Comparison of ENCODE assay signal across 13 cellular contexts in genomic region chr17:62725791-62726249, GRCh38.
DNase-seq lines count a peak whose midpoint lies in the region; ATAC-seq, FAIRE-seq and TF ChIP-seq lines count a peak whose summit lies in the region.
"Had no signal": no experiment of that assay in that cellular context is flagged by ENCODE, and none has a peak within 500 bp of the region (broad histone marks: within the 10 kb centered on the region; RNA-seq: fewer than 3 reads in every experiment).

No MANE protein-coding gene starts in this region.

- H3K4ac ChIP-seq in neuronal stem cell (ENCODE audit: low read length): no peak overlapping the region

- TF ChIP-seq CTCF in bronchial epithelial cell (IDR thresholded peaks at IDR 0.05; ENCODE audit: insufficient read depth, low read length, severe bottlenecking) (no peak), heart left ventricle (IDR thresholded peaks at IDR 0.05) (no peak)

- no peak overlapping the region for H3K14ac ChIP-seq in neuronal stem cell (ENCODE audit: low read length)

- no peak overlapping the region for H3K18ac ChIP-seq in neuronal stem cell (ENCODE audit: low read length)

- no peak for TF ChIP-seq POLR2A in heart left ventricle (IDR thresholded peaks at IDR 0.05)

- peak overlapping the region; percentile 20 for H2BK15ac ChIP-seq in neuronal stem cell (ENCODE audit: low read length)

- H3K23ac ChIP-seq in neuronal stem cell (ENCODE audit: low read depth, low read length, poor library complexity): no peak overlapping the region

- FAIRE-seq in bronchial epithelial cell (lab: Jason Lieb, UNC): peak; percentile 32

- no peaks in the 10 kb centered on the region for H3K79me1 ChIP-seq in neuronal stem cell (ENCODE audit: low read depth, low read length)

- intact Hi-C loops in heart left ventricle (cut with DNase I): loop anchor here in 2 of 10 donors (1.0 to 5.0 kb wide), 2 partner anchors 21 to 54 kb away; no protein-coding TSS in a partner anchor

- H3K4me1 ChIP-seq in neuronal stem cell (ENCODE audit: control insufficient read depth in 2 of 2, insufficient read depth in 1 of 2, low read depth in 1 of 2, low read length in 2 of 2) (peaks cover 0 to 7% of the 10 kb centered on the region in 2 donors), heart left ventricle (peaks cover 0 to 16% (median 0%) of the 10 kb centered on the region in 12 donors)

- no peak overlapping the region for H4K8ac ChIP-seq in neuronal stem cell (ENCODE audit: low read depth, low read length)

- no peak overlapping the region for H2BK12ac ChIP-seq in neuronal stem cell (ENCODE audit: low read length)

- H3K27me3 ChIP-seq in bronchial epithelial cell (ENCODE audit: control insufficient read depth, insufficient read depth, low read length) (no peaks in the 10 kb centered on the region), neuronal stem cell (ENCODE audit: control insufficient read depth in 3 of 3, insufficient read depth in 3 of 3, low read depth in 1 of 3, low read length in 3 of 3) (no peaks in the 10 kb centered on the region), heart left ventricle (no peaks in the 10 kb centered on the region)

- H2BK5ac ChIP-seq in neuronal stem cell (ENCODE audit: low read length): no peak overlapping the region

- no peaks in the 10 kb centered on the region for H3K36me3 ChIP-seq in bronchial epithelial cell (ENCODE audit: control insufficient read depth, insufficient read depth, low read length)
- H3K36me3 ChIP-seq in neuronal stem cell (replicated peaks in 1 of 2; ENCODE audit: control insufficient read depth in 2 of 2, insufficient read depth in 2 of 2, low read length in 2 of 2): no peaks in the 10 kb centered on the region
- H3K36me3 ChIP-seq in heart left ventricle: no peaks in the 10 kb centered on the region

- H3K4me2 ChIP-seq in neuronal stem cell (ENCODE audit: insufficient read depth, low read length, poor library complexity, severe bottlenecking): no peak overlapping the region
- H3K4me2 ChIP-seq: GM23338 had no signal

- H2AFZ ChIP-seq in neuronal stem cell (ENCODE audit: low read length): no peak overlapping the region

- DNase-seq in Caki2 (ENCODE audit: low read depth): peak; percentile 66
- DNase-seq in OCI-M1 (lab: John Stamatoyannopoulos, UW): peak; percentile 52
- peak; percentile 69 for DNase-seq in bronchial epithelial cell (ENCODE audit: low read depth)
- DNase-seq in neuronal stem cell (ENCODE audit: low spot score): no peak
- no peak for DNase-seq in DMS53 (lab: John Stamatoyannopoulos, UW)
- DNase-seq in NAMALWA (ENCODE audit: low spot score): no peak
- DNase-seq in heart left ventricle: no peak
- DNase-seq: effector CD4-positive, alpha-beta T cell; NCI-H2081 treated with DMSO at 0.1 percent for 48 hours; stimulated activated CD4-positive, alpha-beta T cell treated with anti-CD3 and anti-CD28 coated beads, Interleukin-4, amount 100 ng/mL, for 4 hours; stimulated activated naive CD8-positive, alpha-beta T cell treated with anti-CD3 and anti-CD28 coated beads, Interleukin-15, Interleukin-2, amounts not matched to agents 100 U/mL and 50 U/mL, for 24 hours had no signal

- H3K9me3 ChIP-seq in neuronal stem cell (replicated peaks in 1 of 2; ENCODE audit: control insufficient read depth in 2 of 2, insufficient read depth in 1 of 2, low read depth in 1 of 2, low read length in 2 of 2) (peaks cover 0 to 3% of the 10 kb centered on the region in 2 donors), heart left ventricle (no peaks in the 10 kb centered on the region)

- no peak overlapping the region for H2BK120ac ChIP-seq in neuronal stem cell (ENCODE audit: low read depth, low read length)

- in situ Hi-C loops in Caki2 (cut with HindIII; ENCODE audit: low pct_unique_long_range_greater_than_20kb, low sequenced_read_pairs): no loop called here

- no peak overlapping the region for H3K9ac ChIP-seq in neuronal stem cell (ENCODE audit: low read depth, low read length, poor library complexity)

- H3K4me3 ChIP-seq in bronchial epithelial cell (ENCODE audit: low read depth, low read length) (no peak overlapping the region), neuronal stem cell (ENCODE audit: low read length in 2 of 2) (no peak overlapping the region), heart left ventricle (no peak overlapping the region)
- H3K4me3 ChIP-seq: GM23338 had no signal

- no peak overlapping the region for H4K91ac ChIP-seq in neuronal stem cell (ENCODE audit: low read depth, low read length, poor library complexity)

- H3K27ac ChIP-seq in neuronal stem cell (replicated peaks; ENCODE audit: low read length) (no peak overlapping the region), heart left ventricle (no peak overlapping the region)

- H2AK5ac ChIP-seq in neuronal stem cell (ENCODE audit: low read depth, low read length): no peak overlapping the region

- ATAC-seq in HG03354 (IDR thresholded peaks at IDR 0.05; ENCODE audit: poor library complexity, severe bottlenecking, unreplicated experiment) (no peak), heart left ventricle (no peak)
- ATAC-seq: GM23338 had no signal

- 100% methylated on average over 1 of the region's 5 CpGs; no CpG with 5 or more reads in 1 of the 2 donors for WGBS in neuronal stem cell (ENCODE audit: extremely low coverage in 2 of 2, insufficient read length in 2 of 2, insufficient replicate concordance in 1 of 2), 2 donors
- 41 to 50% (median 45%) methylated on average over 5 of the region's 5 CpGs for WGBS in heart left ventricle, 4 donors

Comparison
In these comparisons a context has a peak if more than half of its experiments do, and no peak if none do; other contexts are left out.
1. DNase-seq: peak in Caki2 (single experiment), OCI-M1 (single experiment) and bronchial epithelial cell (single experiment); none in neuronal stem cell (single experiment), DMS53 (single experiment), NAMALWA (single experiment) and heart left ventricle (0 of 5).